ENCODE assay signal across 21 cellular contexts in the genomic region with DNA sequence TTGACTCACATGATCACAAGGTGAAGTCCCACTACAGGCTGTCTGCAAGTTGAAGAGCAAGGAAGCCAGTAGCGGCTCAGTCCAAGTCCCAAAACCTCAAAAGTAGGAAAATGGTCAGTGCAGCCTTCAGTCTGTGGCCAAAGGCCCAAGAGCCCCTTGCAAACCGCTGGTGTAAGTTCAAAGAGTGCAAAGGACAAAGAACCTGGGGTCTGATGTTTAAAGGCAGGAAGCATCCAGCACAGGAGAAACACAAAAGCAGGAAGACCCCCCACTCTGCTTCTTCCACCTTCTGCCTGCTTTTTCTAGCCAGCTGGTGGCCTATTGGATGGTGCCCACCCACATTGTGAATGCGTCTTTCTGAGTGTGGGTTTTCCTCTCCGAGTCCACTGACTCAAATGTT.
"Had no signal": no experiment of that assay in that cellular context is flagged by ENCODE, and none has a peak within 500 bp of the region (broad histone marks: within the 10 kb centered on the region; RNA-seq: fewer than 3 reads in every experiment).

No MANE protein-coding gene starts in this region.

- H3K9me3 ChIP-seq: adrenal gland, ascending aorta, esophagus muscularis mucosa, lower lobe of right lung, testis, uterus had no signal

- H3K27ac Mint-ChIP-seq: activated CD4-positive, alpha-beta memory T cell treated with anti-CD3 and anti-CD28 coated beads for 36 hours; activated naive CD8-positive, alpha-beta T cell; activated T-helper 17 cell treated with anti-CD3 and anti-CD28 coated beads, Interleukin-2, amount 50 U/mL, for 72 hours; naive B cell; T-helper 17 cell had no signal

- H3K4me3 Mint-ChIP-seq: activated CD4-positive, alpha-beta memory T cell treated with anti-CD3 and anti-CD28 coated beads for 36 hours; activated naive CD8-positive, alpha-beta T cell; activated T-helper 17 cell treated with anti-CD3 and anti-CD28 coated beads, Interleukin-2, amount 50 U/mL, for 72 hours; naive B cell; T-helper 17 cell had no signal

- H3K36me3 ChIP-seq: adrenal gland, ascending aorta, brain microvascular endothelial cell, esophagus muscularis mucosa, lower lobe of right lung, uterus had no signal

- H3K36me3 Mint-ChIP-seq: activated CD4-positive, alpha-beta memory T cell treated with anti-CD3 and anti-CD28 coated beads for 36 hours; activated naive CD8-positive, alpha-beta T cell; naive B cell had no signal

- H3K27ac ChIP-seq: adrenal gland, ascending aorta, brain microvascular endothelial cell, esophagus muscularis mucosa, lower lobe of right lung, testis, uterus had no signal

- H3K4me1 ChIP-seq: adrenal gland, ascending aorta, esophagus muscularis mucosa, lower lobe of right lung, testis, uterus had no signal

- H3K27me3 Mint-ChIP-seq: activated CD4-positive, alpha-beta memory T cell treated with anti-CD3 and anti-CD28 coated beads for 36 hours; activated naive CD8-positive, alpha-beta T cell; activated T-helper 17 cell treated with anti-CD3 and anti-CD28 coated beads, Interleukin-2, amount 50 U/mL, for 72 hours; T-helper 17 cell had no signal

- H3K27me3 ChIP-seq: adrenal gland, ascending aorta, brain microvascular endothelial cell, esophagus muscularis mucosa, testis had no signal

- H3K9me3 Mint-ChIP-seq: activated T-helper 17 cell treated with anti-CD3 and anti-CD28 coated beads, Interleukin-2, amount 50 U/mL, for 72 hours; naive B cell had no signal

- H3K4me1 Mint-ChIP-seq: activated T-helper 17 cell treated with anti-CD3 and anti-CD28 coated beads, Interleukin-2, amount 50 U/mL, for 72 hours; naive B cell; T-helper 17 cell had no signal

- H3K4me3 ChIP-seq: adrenal gland, ascending aorta, esophagus muscularis mucosa, lower lobe of right lung, testis, uterus had no signal

- DNase-seq: activated CD4-positive, alpha-beta memory T cell treated with anti-CD3 and anti-CD28 coated beads for 36 hours; activated CD4-positive, alpha-beta T cell treated with anti-CD3 and anti-CD28 coated beads for 48 hours; activated naive CD4-positive, alpha-beta T cell; adrenal gland; brain microvascular endothelial cell; caudate nucleus; dermis blood vessel endothelial cell; effector CD8-positive, alpha-beta T cell; hippocampal formation; lower lobe of right lung; naive B cell; stimulated activated CD4-positive, alpha-beta T cell treated with anti-CD3 and anti-CD28 coated beads, Interleukin-2, amount 100 ng/mL, for 48 hours; stimulated activated naive CD4-positive, alpha-beta T cell; T-helper 17 cell; testis; trophoblast cell; uterus had no signal
